Comparison of ENCODE assay signal across 25 cellular contexts in the genomic region with DNA sequence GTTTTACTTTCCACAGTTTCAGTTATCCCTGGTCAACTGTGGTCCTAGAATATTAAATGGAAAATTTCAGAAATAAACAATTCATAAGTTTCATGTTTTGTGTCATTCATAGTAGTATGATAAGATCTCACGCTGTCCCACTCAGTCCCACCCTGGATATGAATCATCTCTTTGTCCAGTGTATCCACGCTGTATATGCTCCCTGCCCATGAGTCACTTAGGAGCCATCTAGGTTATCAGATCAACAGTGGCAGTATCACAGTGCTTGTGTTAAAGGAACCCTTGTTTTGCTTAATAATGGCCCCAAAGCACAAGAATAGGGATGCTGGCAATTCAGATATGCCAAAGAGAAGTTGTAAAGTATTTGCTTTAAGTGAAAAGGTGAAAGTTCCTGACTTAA. TPM values are rescaled to one million over a fixed set of nuclear protein-coding genes. Genes with fewer than 3 reads are reported as not detected.
A peak's percentile ranks its signal among the peaks of the same experiment; 100 is the strongest.
DNase-seq lines count a peak whose midpoint lies in the region; ATAC-seq and TF ChIP-seq lines count a peak whose summit lies in the region.
"Had no signal": no experiment of that assay in that cellular context is flagged by ENCODE, and none has a peak within 500 bp of the region (broad histone marks: within the 10 kb centered on the region; RNA-seq: fewer than 3 reads in every experiment).

No MANE protein-coding gene starts in this region.

- no peaks in the 10 kb centered on the region for H3K4me1 ChIP-seq in smooth muscle cell (ENCODE audit: low read depth)
- no peaks in the 10 kb centered on the region for H3K4me1 ChIP-seq in spleen
- H3K4me1 ChIP-seq: testis had no signal

- no peaks in the 10 kb centered on the region for H3K4me1 Mint-ChIP-seq in CD4-positive, alpha-beta T cell (ENCODE audit: low read depth)
- H3K4me1 Mint-ChIP-seq: stimulated activated memory B cell treated with anti-CD40 and anti-IgM and Interleukin-4, amounts not matched to agents 10 μg/mL and 1 μg/mL and 100 μg/mL, for 72 hours had no signal

- no peak for TF ChIP-seq CTCF in smooth muscle cell (IDR thresholded peaks at IDR 0.05; ENCODE audit: borderline replicate concordance, insufficient read depth, poor library complexity, severe bottlenecking)
- no peak for TF ChIP-seq CTCF in CD4-positive, alpha-beta T cell (IDR thresholded peaks at IDR 0.05)
- TF ChIP-seq CTCF in spleen (IDR thresholded peaks at IDR 0.05 in 8 of 11, conservative IDR thresholded peaks at IDR 0.05 in 3 of 11) = no peak

- no peaks in the 10 kb centered on the region for H4K20me1 ChIP-seq in smooth muscle cell (ENCODE audit: low read depth)

- intact Hi-C loops in CD4-positive, alpha-beta T cell (cut with DNase I, micrococcal nuclease) = no loop called here
- intact Hi-C loops in spleen (cut with DNase I; ENCODE audit: low total_unique reads) = no loop called here

- peak in 41 of 76 experiments; percentile 0 to 54 (median 9) for DNase-seq in HUDEP-2 (lab: John Stamatoyannopoulos, UW; ENCODE audit: unreplicated experiment in 76 of 76)
- DNase-seq in foreskin melanocyte = peak; percentile 57
- no peak for DNase-seq in smooth muscle cell (lab: John Stamatoyannopoulos, UW; ENCODE audit: unreplicated experiment)
- DNase-seq in CD4-positive, alpha-beta T cell = no peak
- no peak for DNase-seq in medulla oblongata (ENCODE audit: extremely low spot score)
- no peak for DNase-seq in spleen
- DNase-seq: activated CD4-positive, CD25-positive, alpha-beta regulatory T cell; activated CD8-positive, alpha-beta T cell treated with anti-CD3 and anti-CD28 coated beads for 36 hours; activated naive CD4-positive, alpha-beta T cell treated with anti-CD3 and anti-CD28 coated beads, Interleukin-2, amount 50 U/mL, for 16 hours; activated T-cell treated with anti-CD3 and anti-CD28 coated beads, Interleukin-2, amount 50 U/mL, for 48 hours; AML-193; COR-L47; DND-41; hypothalamus; KG1; left cardiac atrium; NCI-H1092 treated with DMSO at 0.1 percent for 48 hours; NCI-H2081 treated with DMSO at 0.1 percent for 48 hours; NCI-H524; retina; SHP77 treated with DMSO at 0.1 percent for 48 hours; testis had no signal

- no peaks in the 10 kb centered on the region for H3K79me2 ChIP-seq in smooth muscle cell (ENCODE audit: low read depth)

- no peaks in the 10 kb centered on the region for H3K9me3 ChIP-seq in smooth muscle cell (replicated peaks; ENCODE audit: low read depth)
- no peaks in the 10 kb centered on the region for H3K9me3 ChIP-seq in CD4-positive, alpha-beta T cell (ENCODE audit: control insufficient read depth, low read length)
- H3K9me3 ChIP-seq in spleen = no peaks in the 10 kb centered on the region
- H3K9me3 ChIP-seq: testis had no signal

- H3K36me3 ChIP-seq in smooth muscle cell (ENCODE audit: low read depth) (no peaks in the 10 kb centered on the region), spleen (no peaks in the 10 kb centered on the region)

- ATAC-seq in SK-N-SH treated with all-trans-retinoic acid at 6 μM for 48 hours = peak; percentile 46; the same call in 1 of the 3 replicates
- no peak for ATAC-seq in CD4-positive, alpha-beta T cell (ENCODE audit: poor library complexity)
- ATAC-seq: activated CD8-positive, alpha-beta T cell treated with anti-CD3 and anti-CD28 coated beads for 36 hours; left cardiac atrium; stimulated activated memory B cell treated with anti-CD40 and anti-IgM and Interleukin-4, amounts not matched to agents 10 μg/mL and 1 μg/mL and 100 μg/mL, for 72 hours had no signal

- WGBS in smooth muscle cell (ENCODE audit: low lambda C conversion rate) = 29% methylated on average over 2 of the region's 2 CpGs
- 62 to 86% (median 80%) methylated on average over 2 of the region's 2 CpGs for WGBS in spleen, 5 donors

- H3K4me3 ChIP-seq in smooth muscle cell (no peak overlapping the region), spleen (no peak overlapping the region)
- H3K4me3 ChIP-seq: testis had no signal

- H3K27ac Mint-ChIP-seq in CD4-positive, alpha-beta T cell = no peak overlapping the region
- H3K27ac Mint-ChIP-seq: activated CD8-positive, alpha-beta T cell treated with anti-CD3 and anti-CD28 coated beads for 36 hours; stimulated activated memory B cell treated with anti-CD40 and anti-IgM and Interleukin-4, amounts not matched to agents 10 μg/mL and 1 μg/mL and 100 μg/mL, for 72 hours had no signal

- no peak overlapping the region for H3K4me3 Mint-ChIP-seq in CD4-positive, alpha-beta T cell
- H3K4me3 Mint-ChIP-seq: activated CD8-positive, alpha-beta T cell treated with anti-CD3 and anti-CD28 coated beads for 36 hours; stimulated activated memory B cell treated with anti-CD40 and anti-IgM and Interleukin-4, amounts not matched to agents 10 μg/mL and 1 μg/mL and 100 μg/mL, for 72 hours had no signal

- no peaks in the 10 kb centered on the region for H3K36me3 Mint-ChIP-seq in CD4-positive, alpha-beta T cell (ENCODE audit: low read depth)
- H3K36me3 Mint-ChIP-seq: stimulated activated memory B cell treated with anti-CD40 and anti-IgM and Interleukin-4, amounts not matched to agents 10 μg/mL and 1 μg/mL and 100 μg/mL, for 72 hours had no signal

- H2AFZ ChIP-seq in smooth muscle cell (ENCODE audit: low read depth) = no peak overlapping the region

- H3F3A ChIP-seq in smooth muscle cell (ENCODE audit: low read depth) = no peaks in the 10 kb centered on the region

- POLR2A ChIA-PET in CD4-positive, alpha-beta T cell (lab: Charles Lee) = no interaction called here

- no peak overlapping the region for H3K4me2 ChIP-seq in smooth muscle cell

- H3K27me3 ChIP-seq in smooth muscle cell (ENCODE audit: low read depth) = no peaks in the 10 kb centered on the region
- H3K27me3 ChIP-seq in CD4-positive, alpha-beta T cell (ENCODE audit: control insufficient read depth, insufficient read depth, low read length) = peaks cover 4% of the 10 kb centered on the region
- peaks cover 0 to 19% (median 0%) of the 10 kb centered on the region in 7 donors for H3K27me3 ChIP-seq in spleen (replicated peaks in 1 of 7)
- H3K27me3 ChIP-seq: testis had no signal

- H3K9me3 Mint-ChIP-seq in CD4-positive, alpha-beta T cell = no peaks in the 10 kb centered on the region
- H3K9me3 Mint-ChIP-seq: activated CD8-positive, alpha-beta T cell treated with anti-CD3 and anti-CD28 coated beads for 36 hours; stimulated activated memory B cell treated with anti-CD40 and anti-IgM and Interleukin-4, amounts not matched to agents 10 μg/mL and 1 μg/mL and 100 μg/mL, for 72 hours had no signal

- H3K9ac ChIP-seq in smooth muscle cell (ENCODE audit: low read depth) = no peak overlapping the region

- peaks cover 31% of the 10 kb centered on the region for H3K27me3 Mint-ChIP-seq in CD4-positive, alpha-beta T cell

- no peak for TF ChIP-seq POLR2A in spleen (IDR thresholded peaks at IDR 0.05)

- H3K27ac ChIP-seq in smooth muscle cell (ENCODE audit: low read depth) = peak overlapping the region; percentile 49
- no peak overlapping the region for H3K27ac ChIP-seq in CD4-positive, alpha-beta T cell (ENCODE audit: low read depth, low read length)
- H3K27ac ChIP-seq in spleen = no peak overlapping the region
- H3K27ac ChIP-seq: testis had no signal

- CTCF ChIA-PET in CD4-positive, alpha-beta T cell (lab: Charles Lee) = no interaction called here

TF ChIP-seq in SK-N-SH treated with all-trans-retinoic acid at 6 μM for 48 hours, 23 proteins besides CTCF, POLR2A, EP300 and RAD21 (continues in another document):
- TF ChIP-seq SNAI2 (CRISPR knock-in tag; IDR thresholded peaks at IDR 0.05) = no peak
- TF ChIP-seq BACH2 (CRISPR knock-in tag; IDR thresholded peaks at IDR 0.05; ENCODE audit: borderline replicate concordance) = no peak
- no peak for TF ChIP-seq ZFP30 (CRISPR knock-in tag; IDR thresholded peaks at IDR 0.05)
- no peak for TF ChIP-seq RARB (CRISPR knock-in tag; IDR thresholded peaks at IDR 0.05)
- TF ChIP-seq, protein P1, sequence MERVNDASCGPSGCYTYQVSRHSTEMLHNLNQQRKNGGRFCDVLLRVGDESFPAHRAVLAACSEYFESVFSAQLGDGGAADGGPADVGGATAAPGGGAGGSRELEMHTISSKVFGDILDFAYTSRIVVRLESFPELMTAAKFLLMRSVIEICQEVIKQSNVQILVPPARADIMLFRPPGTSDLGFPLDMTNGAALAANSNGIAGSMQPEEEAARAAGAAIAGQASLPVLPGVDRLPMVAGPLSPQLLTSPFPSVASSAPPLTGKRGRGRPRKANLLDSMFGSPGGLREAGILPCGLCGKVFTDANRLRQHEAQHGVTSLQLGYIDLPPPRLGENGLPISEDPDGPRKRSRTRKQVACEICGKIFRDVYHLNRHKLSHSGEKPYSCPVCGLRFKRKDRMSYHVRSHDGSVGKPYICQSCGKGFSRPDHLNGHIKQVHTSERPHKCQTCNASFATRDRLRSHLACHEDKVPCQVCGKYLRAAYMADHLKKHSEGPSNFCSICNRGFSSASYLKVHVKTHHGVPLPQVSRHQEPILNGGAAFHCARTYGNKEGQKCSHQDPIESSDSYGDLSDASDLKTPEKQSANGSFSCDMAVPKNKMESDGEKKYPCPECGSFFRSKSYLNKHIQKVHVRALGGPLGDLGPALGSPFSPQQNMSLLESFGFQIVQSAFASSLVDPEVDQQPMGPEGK (CRISPR knock-in tag; IDR thresholded peaks at IDR 0.05; ENCODE audit: borderline replicate concordance) = no peak
- TF ChIP-seq GLIS3 (CRISPR knock-in tag; IDR thresholded peaks at IDR 0.05) = no peak
- TF ChIP-seq OSR1 (CRISPR knock-in tag; IDR thresholded peaks at IDR 0.05) = no peak
- no peak for TF ChIP-seq ARNTL (CRISPR knock-in tag; IDR thresholded peaks at IDR 0.05; ENCODE audit: borderline replicate concordance, low read depth)

RNA-seq across cellular contexts. Expression of a gene that starts 16.2 kb away (rescaled TPM):
- total RNA-seq in smooth muscle cell (4.8 and 6.6 TPM in 2 replicates), spleen (10 to 100 TPM in 4 of 7 donors, 1 to 10 TPM in 3; 6.5 to 16.8 (median 10.9) TPM)
- polyA plus RNA-seq in smooth muscle cell (8.0 and 10.5 TPM in 2 replicates), spleen (1 to 10 TPM; 1.2 to 3.1 (median 2.2) TPM)
- total RNA-seq in CD4-positive, alpha-beta T cell = not detected
- total RNA-seq: activated CD8-positive, alpha-beta T cell treated with anti-CD3 and anti-CD28 coated beads for 36 hours; T-helper 2 cell treated with Interferon-gamma antibody and Interleukin-4, amounts not matched to agents 100 ng/mL and 5 ng/mL, for 36 hours had no signal

Comparison
In these comparisons a context has a peak if more than half of its experiments do, and no peak if none do; other contexts are left out.
1. DNase-seq: peak in HUDEP-2 (41 of 76) and foreskin melanocyte (single experiment); none in smooth muscle cell (single experiment), CD4-positive, alpha-beta T cell (0 of 10), medulla oblongata (single experiment) and spleen (single experiment).